ENCODE assay signal across 10 cellular contexts in genomic region chr11:1521382-1522080, GRCh38. TPM values are rescaled to one million over a fixed set of nuclear protein-coding genes. Genes with fewer than 3 reads are reported as not detected.
DNase-seq lines count a peak whose midpoint lies in the region; ATAC-seq and TF ChIP-seq lines count a peak whose summit lies in the region.
"Had no signal": no experiment of that assay in that cellular context is flagged by ENCODE, and none has a peak within 500 bp of the region (broad histone marks: within the 10 kb centered on the region; RNA-seq: fewer than 3 reads in every experiment).

No MANE protein-coding gene starts in this region.

- TF ChIP-seq CTCF in mucosa of descending colon (IDR thresholded peaks at IDR 0.05) = no peak

- in situ Hi-C loops in G401 (cut with HindIII; ENCODE audit: low sequenced_read_pairs) = no loop called here

- H3K27me3 ChIP-seq in H7 (ENCODE audit: control insufficient read depth, insufficient read depth, low read length) = no peaks in the 10 kb centered on the region
- H3K27me3 ChIP-seq: suprapubic skin had no signal

- peak; percentile 86 for ATAC-seq in GM18868 (IDR thresholded peaks at IDR 0.05; ENCODE audit: unreplicated experiment)
- ATAC-seq in GM21528 (IDR thresholded peaks at IDR 0.05; ENCODE audit: low FRiP score, unreplicated experiment) = peak; percentile 81
- ATAC-seq in HG03342 (IDR thresholded peaks at IDR 0.05; ENCODE audit: unreplicated experiment) = peak; percentile 81
- peak; percentile 41 for ATAC-seq in mucosa of descending colon

- H3K36me3 ChIP-seq in mucosa of descending colon (ENCODE audit: low read depth) (no peaks in the 10 kb centered on the region), H7 (replicated peaks; ENCODE audit: control insufficient read depth, insufficient read depth, low read length) (no peaks in the 10 kb centered on the region; the same call in 1 of the 2 replicates)
- H3K36me3 ChIP-seq: suprapubic skin had no signal

- intact Hi-C loops in mucosa of descending colon (cut with DNase I, micrococcal nuclease) = no loop called here

- DNase-seq in mucosa of descending colon (no peak), Ammon's horn (ENCODE audit: low spot score) (no peak), H7 (no peak), G401 (ENCODE audit: low spot score) (no peak)
- DNase-seq: activated naive CD4-positive, alpha-beta T cell treated with anti-CD3 and anti-CD28 coated beads for 36 hours; NCI-H1417 had no signal

- H3K9me3 ChIP-seq in mucosa of descending colon = no peaks in the 10 kb centered on the region
- H3K9me3 ChIP-seq: suprapubic skin had no signal

- no peaks in the 10 kb centered on the region for H3K4me1 ChIP-seq in mucosa of descending colon (ENCODE audit: low read depth)

- no peak overlapping the region for H3K4me3 ChIP-seq in mucosa of descending colon
- no peak overlapping the region for H3K4me3 ChIP-seq in H7 (ENCODE audit: insufficient read depth, low read depth, low read length)
- H3K4me3 ChIP-seq: suprapubic skin had no signal

RNA-seq across cellular contexts. Expression of gene MOB2, which starts 35.0 kb away (rescaled TPM):
- total RNA-seq in mucosa of descending colon = 100 to 1,000 TPM in 1 of 3 donors, 10 to 100 TPM in 2; 54.9 to 108 (median 61.5) TPM
- total RNA-seq in H7 (2014; rRNA removed; shearing (Covaris generic)) = 17.3 and 20.2 TPM in 2 replicates
- total RNA-seq in G401 (2014; rRNA removed; shearing (Covaris generic)) = 27.4 and 39.9 TPM in 2 replicates

RNA-seq across cellular contexts. Expression of gene DUSP8, which starts 50.5 kb away (rescaled TPM):
- 10 to 100 TPM; 28.2 to 31.7 (median 28.5) TPM for total RNA-seq in mucosa of descending colon
- 1.7 and 2.7 TPM in 2 replicates for total RNA-seq in H7 (2014; rRNA removed; shearing (Covaris generic))
- total RNA-seq in G401 (2014; rRNA removed; shearing (Covaris generic)) = 1.5 and 8.9 TPM in 2 replicates
